In genomic region chr10:32197423-32197822, GRCh38 we compare ENCODE assay signal across 17 cellular contexts.
DNase-seq lines count a peak whose midpoint lies in the region; ATAC-seq and TF ChIP-seq lines count a peak whose summit lies in the region.
"Had no signal": no experiment of that assay in that cellular context is flagged by ENCODE, and none has a peak within 500 bp of the region (broad histone marks: within the 10 kb centered on the region; RNA-seq: fewer than 3 reads in every experiment).

No MANE protein-coding gene starts in this region.

- CTCF ChIA-PET in activated naive CD4-positive, alpha-beta T cell treated with anti-CD3 and anti-CD28 coated beads for 36 hours (lab: Charles Lee) = interaction anchor here (0.5 kb wide), 1 partner anchor 39 kb away, joined by 5 read pairs; no protein-coding TSS in a partner anchor

- no peak overlapping the region for H3K18ac ChIP-seq in trophoblast cell (ENCODE audit: low read length)

- intact Hi-C loops in activated naive CD4-positive, alpha-beta T cell treated with anti-CD3 and anti-CD28 coated beads for 36 hours (cut with micrococcal nuclease) = no loop called here

- no peak overlapping the region for H3K14ac ChIP-seq in trophoblast cell (ENCODE audit: low read length)

- H3K27me3 ChIP-seq in foreskin keratinocyte (no peaks in the 10 kb centered on the region), trophoblast cell (ENCODE audit: insufficient read depth, low read length) (no peaks in the 10 kb centered on the region)
- H3K27me3 ChIP-seq: BLaER1 had no signal

- no peak overlapping the region for H3K27ac Mint-ChIP-seq in activated naive CD4-positive, alpha-beta T cell treated with anti-CD3 and anti-CD28 coated beads for 36 hours
- H3K27ac Mint-ChIP-seq: H9 had no signal

- H2BK120ac ChIP-seq in trophoblast cell (ENCODE audit: insufficient read depth, low read length, poor library complexity) = no peak overlapping the region

- peaks cover 2% of the 10 kb centered on the region for H3K79me1 ChIP-seq in trophoblast cell (ENCODE audit: low read length)

- no peak overlapping the region for H2AK5ac ChIP-seq in trophoblast cell (ENCODE audit: low read length)

- H3K79me2 ChIP-seq in trophoblast cell (ENCODE audit: control insufficient read depth, insufficient read depth, low read length, poor library complexity) = no peaks in the 10 kb centered on the region

- H3K9ac ChIP-seq in trophoblast cell (ENCODE audit: low read length) = no peak overlapping the region
- H3K9ac ChIP-seq: BLaER1 had no signal

- H3K4me3 Mint-ChIP-seq in activated naive CD4-positive, alpha-beta T cell treated with anti-CD3 and anti-CD28 coated beads for 36 hours = no peak overlapping the region
- H3K4me3 Mint-ChIP-seq: H9, IgD-negative memory B cell had no signal

- H4K91ac ChIP-seq in trophoblast cell (ENCODE audit: low read depth, low read length) = no peak overlapping the region

- peak overlapping the region; percentile 82 for H2BK5ac ChIP-seq in trophoblast cell (ENCODE audit: low read depth, low read length, poor library complexity)

- H3K4ac ChIP-seq in trophoblast cell (ENCODE audit: low read depth, low read length) = no peak overlapping the region

- H2BK12ac ChIP-seq in trophoblast cell (ENCODE audit: low read length) = no peak overlapping the region

- H4K12ac ChIP-seq in trophoblast cell (ENCODE audit: low read depth, low read length) = no peak overlapping the region

- no peaks in the 10 kb centered on the region for H3K36me3 Mint-ChIP-seq in activated naive CD4-positive, alpha-beta T cell treated with anti-CD3 and anti-CD28 coated beads for 36 hours (ENCODE audit: low read depth)

- H3K4me2 ChIP-seq in trophoblast cell (ENCODE audit: low read length) = no peak overlapping the region
- H3K4me2 ChIP-seq: BLaER1 had no signal

- H2AFZ ChIP-seq in trophoblast cell (ENCODE audit: insufficient read depth, low read length, poor library complexity) = no peak overlapping the region

- no peaks in the 10 kb centered on the region for H3K9me3 Mint-ChIP-seq in activated naive CD4-positive, alpha-beta T cell treated with anti-CD3 and anti-CD28 coated beads for 36 hours
- H3K9me3 Mint-ChIP-seq: H9, IgD-negative memory B cell had no signal

- no peak for TF ChIP-seq CTCF in foreskin keratinocyte (conservative IDR thresholded peaks at IDR 0.05)

- H3K27me3 Mint-ChIP-seq in activated naive CD4-positive, alpha-beta T cell treated with anti-CD3 and anti-CD28 coated beads for 36 hours (ENCODE audit: low read depth) = no peaks in the 10 kb centered on the region

- ATAC-seq in foreskin keratinocyte = peak; percentile 16

- H3K27ac ChIP-seq in foreskin keratinocyte (no peak overlapping the region), trophoblast cell (ENCODE audit: low read depth, low read length) (peak overlapping the region; percentile 96)
- H3K27ac ChIP-seq: BLaER1 had no signal

- H3K36me3 ChIP-seq in trophoblast cell (ENCODE audit: control insufficient read depth in 1 of 2, insufficient read depth in 2 of 2, low read length in 2 of 2) = no peaks in the 10 kb centered on the region
- H3K36me3 ChIP-seq: BLaER1 had no signal

- H3K4me1 Mint-ChIP-seq in activated naive CD4-positive, alpha-beta T cell treated with anti-CD3 and anti-CD28 coated beads for 36 hours (ENCODE audit: low read depth) = no peaks in the 10 kb centered on the region

- H3K23ac ChIP-seq in trophoblast cell (ENCODE audit: low read length) = no peak overlapping the region

- H4K8ac ChIP-seq in trophoblast cell (ENCODE audit: low read depth, low read length) = no peak overlapping the region

- no CpG with 5 or more reads among the region's 5 CpGs for WGBS in trophoblast cell (ENCODE audit: extremely low coverage, insufficient coverage, insufficient read length)

- H3K4me3 ChIP-seq in trophoblast cell (ENCODE audit: low read depth, low read length) = no peak overlapping the region
- H3K4me3 ChIP-seq: BLaER1 had no signal

- H3K4me1 ChIP-seq in foreskin keratinocyte (no peaks in the 10 kb centered on the region), trophoblast cell (ENCODE audit: control insufficient read depth in 1 of 2, insufficient read depth in 2 of 2, low read length in 2 of 2) (peaks cover 0 to 2% of the 10 kb centered on the region in 2 experiments)
- H3K4me1 ChIP-seq: BLaER1 had no signal

- DNase-seq in ELR (ENCODE audit: low read depth) (peak; percentile 37), RPMI7951 (ENCODE audit: low read depth) (peak; percentile 83), foreskin keratinocyte (peak in 1 of 2 donors; percentile 47), trophoblast cell (no peak), NOMO-1 treated with DMSO at 0.1 percent for 48 hours (lab: John Stamatoyannopoulos, UW; ENCODE audit: unreplicated experiment) (no peak), NCI-H2227 (lab: John Stamatoyannopoulos, UW; ENCODE audit: unreplicated experiment) (no peak)
- DNase-seq in activated naive CD4-positive, alpha-beta T cell treated with anti-CD3 and anti-CD28 coated beads for 36 hours = no peak
- no peak for DNase-seq in stimulated activated naive CD4-positive, alpha-beta T cell treated with Interleukin-2 at 50 U/mL for 16 hours (lab: John Stamatoyannopoulos, UW)
- DNase-seq: H9, MV-4-11, NCI-H1436, NCI-H2107, NCI-H446 treated with DMSO at 0.1 percent for 48 hours, NCI-H774, SHP77 treated with DMSO at 0.1 percent for 48 hours had no signal

- H3K9me3 ChIP-seq in trophoblast cell (ENCODE audit: insufficient read depth, low read depth, low read length) = no peaks in the 10 kb centered on the region
- H3K9me3 ChIP-seq: BLaER1 had no signal

Comparison
In these comparisons a context has a peak if more than half of its experiments do, and no peak if none do; other contexts are left out.
1. DNase-seq: peak in ELR (single experiment) and RPMI7951 (single experiment); none in trophoblast cell (0 of 2), activated naive CD4-positive, alpha-beta T cell treated with anti-CD3 and anti-CD28 coated beads for 36 hours (single experiment), stimulated activated naive CD4-positive, alpha-beta T cell treated with Interleukin-2 at 50 U/mL for 16 hours (single experiment), NOMO-1 treated with DMSO at 0.1 percent for 48 hours (single experiment) and NCI-H2227 (single experiment).